ENCODE assay signal across 19 cellular contexts in genomic region chr2:178363252-178363651, GRCh38.
DNase-seq lines count a peak whose midpoint lies in the region; ATAC-seq and TF ChIP-seq lines count a peak whose summit lies in the region.
"Had no signal": no experiment of that assay in that cellular context is flagged by ENCODE, and none has a peak within 500 bp of the region (broad histone marks: within the 10 kb centered on the region; RNA-seq: fewer than 3 reads in every experiment).

No MANE protein-coding gene starts in this region.

- no peak for ATAC-seq in HG03175 (IDR thresholded peaks at IDR 0.05; ENCODE audit: unreplicated experiment)
- ATAC-seq: activated CD8-positive, alpha-beta T cell treated with anti-CD3 and anti-CD28 coated beads, Interleukin-2, amount 10 ng/mL, durations not matched to agents 7 days and 5 days; activated naive CD8-positive, alpha-beta T cell treated with anti-CD3 and anti-CD28 coated beads, Interleukin-2, amount 50 U/mL, for 24 hours; activated T-cell treated with anti-CD3 and anti-CD28 coated beads, Interleukin-2, amount 50 U/mL, for 72 hours had no signal

- H3K36me3 ChIP-seq in adrenal gland (replicated peaks in 1 of 2) (no peaks in the 10 kb centered on the region), esophagus muscularis mucosa (no peaks in the 10 kb centered on the region), stomach (peaks cover 0 to 7% (median 0%) of the 10 kb centered on the region in 4 donors)
- H3K36me3 ChIP-seq: BLaER1 had no signal

- no peak overlapping the region for H3K4me3 ChIP-seq in adrenal gland
- H3K4me3 ChIP-seq in fibroblast of villous mesenchyme (ENCODE audit: low read depth, low read length) = no peak overlapping the region
- no peak overlapping the region for H3K4me3 ChIP-seq in esophagus muscularis mucosa
- no peak overlapping the region for H3K4me3 ChIP-seq in stomach
- H3K4me3 ChIP-seq: BLaER1, heart right ventricle, testis had no signal

- no peak for TF ChIP-seq EP300 in esophagus muscularis mucosa (IDR thresholded peaks at IDR 0.05)
- TF ChIP-seq EP300 in stomach (IDR thresholded peaks at IDR 0.05) = no peak

- DNase-seq in HCEC 1CT = peak; percentile 39
- peak in 5 of 7 donors; percentile 49 to 92 (median 79) for DNase-seq in adrenal gland
- peak; percentile 11 for DNase-seq in fibroblast of villous mesenchyme (ENCODE audit: low read depth)
- DNase-seq in renal cortical epithelial cell (ENCODE audit: low read depth) = peak; percentile 89
- DNase-seq in esophagus muscularis mucosa (ENCODE audit: extremely low spot score) = no peak
- no peak for DNase-seq in activated CD4-positive, alpha-beta T cell treated with anti-CD3 and anti-CD28 coated beads, Interleukin-2, amount 50 U/mL, for 48 hours
- DNase-seq in stomach = no peak
- DNase-seq: activated CD8-positive, alpha-beta T cell treated with anti-CD3 and anti-CD28 coated beads, Interleukin-2, amount 10 ng/mL, durations not matched to agents 7 days and 5 days; activated naive CD8-positive, alpha-beta T cell treated with anti-CD3 and anti-CD28 coated beads, Interleukin-2, amount 50 U/mL, for 24 hours; activated T-cell treated with anti-CD3 and anti-CD28 coated beads, Interleukin-2, amount 50 U/mL, for 72 hours; DMS153; endodermal cell; H9; heart right ventricle; NCI-H2081 treated with DMSO at 0.1 percent for 48 hours; stimulated activated CD4-positive, alpha-beta T cell treated with anti-CD3 and anti-CD28 coated beads, Interleukin-4, amount 100 ng/mL, for 24 hours; testis had no signal

- no peak for TF ChIP-seq CTCF in adrenal gland (IDR thresholded peaks at IDR 0.05)
- no peak for TF ChIP-seq CTCF in fibroblast of villous mesenchyme (IDR thresholded peaks at IDR 0.05; ENCODE audit: insufficient read depth, low read depth, low read length)
- no peak for TF ChIP-seq CTCF in esophagus muscularis mucosa (IDR thresholded peaks at IDR 0.05)
- no peak for TF ChIP-seq CTCF in stomach (IDR thresholded peaks at IDR 0.05)

- WGBS in adrenal gland, 4 donors = 41 to 81% (median 57%) methylated on average over 7 of the region's 7 CpGs
- 91% methylated on average over 7 of the region's 7 CpGs for WGBS in esophagus muscularis mucosa
- 78 to 87% (median 85%) methylated on average over 7 of the region's 7 CpGs for WGBS in stomach, 5 donors

- H3K9me3 ChIP-seq in adrenal gland (replicated peaks in 1 of 3) (no peaks in the 10 kb centered on the region), esophagus muscularis mucosa (no peaks in the 10 kb centered on the region), stomach (peaks cover 0 to 7% (median under 1%) of the 10 kb centered on the region in 4 donors)
- H3K9me3 ChIP-seq: testis had no signal

- H3K4me1 ChIP-seq in adrenal gland (replicated peaks in 1 of 2) (no peaks in the 10 kb centered on the region), esophagus muscularis mucosa (no peaks in the 10 kb centered on the region), stomach (no peaks in the 10 kb centered on the region)
- H3K4me1 ChIP-seq: BLaER1, heart right ventricle, testis had no signal

- no peaks in the 10 kb centered on the region for H3K27me3 ChIP-seq in adrenal gland
- H3K27me3 ChIP-seq in esophagus muscularis mucosa = no peaks in the 10 kb centered on the region
- no peaks in the 10 kb centered on the region for H3K27me3 ChIP-seq in stomach
- H3K27me3 ChIP-seq: BLaER1, heart right ventricle, testis had no signal

- TF ChIP-seq POLR2A in adrenal gland (IDR thresholded peaks at IDR 0.05) (no peak), esophagus muscularis mucosa (IDR thresholded peaks at IDR 0.05; ENCODE audit: low read depth) (no peak), stomach (IDR thresholded peaks at IDR 0.05) (no peak)

- no peak overlapping the region for H3K27ac ChIP-seq in adrenal gland
- H3K27ac ChIP-seq in esophagus muscularis mucosa (replicated peaks in 1 of 4) = no peak overlapping the region
- no peak overlapping the region for H3K27ac ChIP-seq in stomach
- H3K27ac ChIP-seq: BLaER1, heart right ventricle, testis had no signal

- intact Hi-C loops in adrenal gland (cut with DNase I) (no loop called here), esophagus muscularis mucosa (cut with DNase I) (no loop called here), stomach (cut with DNase I; ENCODE audit: low total_unique reads) (no loop called here)

Comparison
In these comparisons a context has a peak if more than half of its experiments do, and no peak if none do; other contexts are left out.
1. DNase-seq: peak in HCEC 1CT (single experiment), adrenal gland (5 of 7), fibroblast of villous mesenchyme (single experiment) and renal cortical epithelial cell (single experiment); none in esophagus muscularis mucosa (single experiment), activated CD4-positive, alpha-beta T cell treated with anti-CD3 and anti-CD28 coated beads, Interleukin-2, amount 50 U/mL, for 48 hours (0 of 2) and stomach (single experiment).